In the genomic region with DNA sequence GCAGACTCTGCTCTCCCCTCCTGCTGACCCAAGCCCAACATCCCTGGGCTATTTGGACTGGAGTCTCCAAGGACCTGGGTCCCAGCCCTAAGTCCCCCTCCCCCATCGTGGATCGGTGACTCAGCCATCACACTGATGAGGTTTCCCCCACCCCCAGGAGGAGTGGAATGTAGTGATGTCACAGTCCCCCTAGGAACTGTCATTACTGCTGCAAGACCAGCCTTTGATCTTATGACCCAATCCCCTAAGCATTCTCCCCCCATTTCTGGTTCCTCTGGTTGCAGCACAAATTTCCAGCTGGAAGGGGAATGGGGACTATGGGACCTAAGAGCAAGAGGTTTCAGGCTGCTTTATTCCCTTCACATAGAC, we compare ENCODE assay signal across 13 cellular contexts.
DNase-seq lines count a peak whose midpoint lies in the region; ATAC-seq and TF ChIP-seq lines count a peak whose summit lies in the region.
"Had no signal": no experiment of that assay in that cellular context is flagged by ENCODE, and none has a peak within 500 bp of the region (broad histone marks: within the 10 kb centered on the region; RNA-seq: fewer than 3 reads in every experiment).

No MANE protein-coding gene starts in this region.

- no peak for TF ChIP-seq CTCF in choroid plexus epithelial cell (conservative IDR thresholded peaks at IDR 0.05; ENCODE audit: low read depth, low read length)
- TF ChIP-seq CTCF in neural progenitor cell (IDR thresholded peaks at IDR 0.05) = no peak
- no peak for TF ChIP-seq CTCF in left ventricle myocardium inferior (IDR thresholded peaks at IDR 0.05; ENCODE audit: borderline replicate concordance)

- H3K9me3 ChIP-seq in HUES48 (ENCODE audit: control insufficient read depth, insufficient read depth, low read length) = no peaks in the 10 kb centered on the region
- H3K9me3 ChIP-seq in neural progenitor cell (ENCODE audit: low read depth) = no peaks in the 10 kb centered on the region
- H3K9me3 ChIP-seq in left ventricle myocardium inferior (replicated peaks) = no peaks in the 10 kb centered on the region

- H4K20me1 ChIP-seq in neural progenitor cell (ENCODE audit: low read depth) = no peaks in the 10 kb centered on the region

- H3K27me3 Mint-ChIP-seq in neural progenitor cell (ENCODE audit: insufficient read depth, low read depth) = peaks cover under 1% of the 10 kb centered on the region

- DNase-seq in Daoy (ENCODE audit: low read depth) = peak; percentile 73
- peak; percentile 48 for DNase-seq in choroid plexus epithelial cell (ENCODE audit: low read depth)
- DNase-seq in neural progenitor cell (ENCODE audit: low spot score) = peak; percentile 3
- DNase-seq in COLO829 (ENCODE audit: low spot score) = no peak
- no peak for DNase-seq in GOT3 (lab: John Stamatoyannopoulos, UW)
- DNase-seq in left ventricle myocardium inferior = no peak
- DNase-seq: activated CD4-positive, alpha-beta memory T cell treated with anti-CD3 and anti-CD28 coated beads, Interleukin-2, amount 10 ng/mL, durations not matched to agents 7 days and 5 days; activated naive CD8-positive, alpha-beta T cell treated with anti-CD3 and anti-CD28 coated beads, Interleukin-2, amount 50 U/mL, for 24 hours; naive B cell; NCI-H1417; NCI-H748 treated with DMSO at 0.1 percent for 48 hours had no signal

- H3K27ac ChIP-seq in HUES48 (ENCODE audit: low read depth, low read length) (peak overlapping the region; percentile 60), neural progenitor cell (no peak overlapping the region), left ventricle myocardium inferior (replicated peaks) (no peak overlapping the region)

- H3K27me3 ChIP-seq in HUES48 (ENCODE audit: control insufficient read depth, insufficient read depth, low read length) = no peaks in the 10 kb centered on the region
- H3K27me3 ChIP-seq in neural progenitor cell = no peaks in the 10 kb centered on the region
- H3K27me3 ChIP-seq in left ventricle myocardium inferior (ENCODE audit: low read depth) = peaks cover 9% of the 10 kb centered on the region

- no peaks in the 10 kb centered on the region for H3K36me3 Mint-ChIP-seq in neural progenitor cell
- H3K36me3 Mint-ChIP-seq: naive B cell had no signal

- H3K4me2 ChIP-seq in neural progenitor cell = no peak overlapping the region

- H3K79me2 ChIP-seq in neural progenitor cell (ENCODE audit: low read depth) = no peaks in the 10 kb centered on the region

- H3K27ac Mint-ChIP-seq in neural progenitor cell = no peak overlapping the region
- H3K27ac Mint-ChIP-seq: activated CD4-positive, alpha-beta memory T cell treated with anti-CD3 and anti-CD28 coated beads, Interleukin-2, amount 10 ng/mL, durations not matched to agents 7 days and 5 days; activated naive CD8-positive, alpha-beta T cell treated with anti-CD3 and anti-CD28 coated beads, Interleukin-2, amount 50 U/mL, for 24 hours had no signal

- no peak overlapping the region for H3K4me3 Mint-ChIP-seq in neural progenitor cell
- H3K4me3 Mint-ChIP-seq: activated CD4-positive, alpha-beta memory T cell treated with anti-CD3 and anti-CD28 coated beads, Interleukin-2, amount 10 ng/mL, durations not matched to agents 7 days and 5 days; activated naive CD8-positive, alpha-beta T cell treated with anti-CD3 and anti-CD28 coated beads, Interleukin-2, amount 50 U/mL, for 24 hours; naive B cell had no signal

- H3K36me3 ChIP-seq in HUES48 (ENCODE audit: control insufficient read depth, insufficient read depth, low read length) = no peaks in the 10 kb centered on the region
- H3K36me3 ChIP-seq in neural progenitor cell = no peaks in the 10 kb centered on the region
- H3K36me3 ChIP-seq in left ventricle myocardium inferior = no peaks in the 10 kb centered on the region

- H3F3A ChIP-seq in neural progenitor cell (ENCODE audit: low read depth) = no peaks in the 10 kb centered on the region

- H3K4me1 ChIP-seq in HUES48 (ENCODE audit: control insufficient read depth, insufficient read depth, low read length) (0 out of 2 replicates have a peak, but pooled peaks cover 12% of the 10 kb centered on the region), neural progenitor cell (peaks cover 8% of the 10 kb centered on the region), left ventricle myocardium inferior (no peaks in the 10 kb centered on the region)

- intact Hi-C loops in left ventricle myocardium inferior (cut with micrococcal nuclease) = no loop called here

- H2AFZ ChIP-seq in neural progenitor cell (replicated peaks) = no peak overlapping the region

- peaks cover 23% of the 10 kb centered on the region for H3K4me1 Mint-ChIP-seq in neural progenitor cell
- H3K4me1 Mint-ChIP-seq: naive B cell had no signal

- ATAC-seq in GM21737 (IDR thresholded peaks at IDR 0.05; ENCODE audit: unreplicated experiment) = no peak
- ATAC-seq: activated naive CD8-positive, alpha-beta T cell treated with anti-CD3 and anti-CD28 coated beads, Interleukin-2, amount 50 U/mL, for 24 hours had no signal

- H3K9ac ChIP-seq in HUES48 (ENCODE audit: low read depth, low read length) (no peak overlapping the region), neural progenitor cell (no peak overlapping the region)

- H3K9me3 Mint-ChIP-seq in neural progenitor cell = no peaks in the 10 kb centered on the region
- H3K9me3 Mint-ChIP-seq: activated CD4-positive, alpha-beta memory T cell treated with anti-CD3 and anti-CD28 coated beads, Interleukin-2, amount 10 ng/mL, durations not matched to agents 7 days and 5 days; activated naive CD8-positive, alpha-beta T cell treated with anti-CD3 and anti-CD28 coated beads, Interleukin-2, amount 50 U/mL, for 24 hours; naive B cell had no signal

- no peak overlapping the region for H3K4me3 ChIP-seq in HUES48 (ENCODE audit: low read depth, low read length)
- H3K4me3 ChIP-seq in choroid plexus epithelial cell (ENCODE audit: low read depth, low read length) = no peak overlapping the region
- H3K4me3 ChIP-seq in neural progenitor cell = no peak overlapping the region
- H3K4me3 ChIP-seq in left ventricle myocardium inferior = no peak overlapping the region

Comparison
In these comparisons a context has a peak if more than half of its experiments do, and no peak if none do; other contexts are left out.
1. DNase-seq: peak in Daoy (single experiment), choroid plexus epithelial cell (single experiment) and neural progenitor cell (single experiment); none in COLO829 (single experiment), GOT3 (single experiment) and left ventricle myocardium inferior (single experiment).